In the genomic region with DNA sequence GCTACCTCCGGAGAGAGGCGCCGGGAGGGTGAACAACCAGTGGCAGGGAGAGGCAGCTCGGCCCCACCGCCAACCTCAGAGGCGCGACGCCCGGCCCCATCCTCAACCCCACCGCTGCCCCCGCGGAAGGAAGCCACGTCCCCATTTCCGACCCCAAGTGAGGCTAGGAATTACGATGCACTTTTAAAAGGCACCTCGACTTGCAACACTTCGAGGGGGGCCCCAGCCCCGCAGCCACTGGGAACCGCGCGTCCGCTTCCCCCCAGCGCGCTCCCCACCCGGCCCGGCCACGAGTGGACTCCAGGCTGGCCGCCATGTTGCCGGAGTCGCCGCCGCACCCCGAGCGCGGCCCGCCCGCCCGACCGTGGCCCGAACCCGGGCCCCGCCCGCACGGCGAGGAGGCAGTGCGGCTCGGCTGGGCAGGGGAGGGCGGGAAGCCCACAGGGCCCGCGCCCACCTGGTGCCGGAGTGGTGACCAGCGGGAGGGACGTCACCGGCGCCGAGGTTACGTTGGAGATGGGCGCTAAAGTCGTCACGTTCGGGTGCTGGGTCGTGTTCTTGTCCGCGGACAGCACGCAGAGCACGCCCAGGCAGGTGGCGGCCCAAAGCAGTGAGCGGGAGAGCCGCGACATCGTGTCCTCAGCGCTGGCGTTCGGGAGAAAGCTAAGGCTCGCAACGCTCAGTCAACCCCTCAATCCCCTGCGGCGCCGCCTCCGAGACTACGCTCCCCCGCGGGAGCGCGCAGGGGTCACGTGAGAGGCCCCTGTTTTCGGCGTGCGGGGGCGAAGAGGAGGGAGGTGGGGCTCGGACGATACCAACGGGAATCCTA, we compare ENCODE assay signal across 8 cellular contexts. TPM values are rescaled to one million over a fixed set of nuclear protein-coding genes. Genes with fewer than 3 reads are reported as not detected.
DNase-seq lines count a peak whose midpoint lies in the region; TF ChIP-seq lines count a peak whose summit lies in the region.

A gene (minus strand): TSS at position 721 of the 829 bp plus-strand sequence. CDS start 89 bp downstream, at position 632.

- H3K27ac Mint-ChIP-seq in activated naive CD4-positive, alpha-beta T cell treated with anti-CD3 and anti-CD28 coated beads, Interleukin-2, amount 10 ng/mL, durations not matched to agents 7 days and 5 days: peak within 1 kb of the TSS; percentile 100

- peak within 1 kb of the TSS; percentile 86 for H3K9ac ChIP-seq in SK-N-MC (ENCODE audit: insufficient read length)

- no peaks in the 10 kb centered on the region for H3K27me3 Mint-ChIP-seq in activated naive CD4-positive, alpha-beta T cell treated with anti-CD3 and anti-CD28 coated beads, Interleukin-2, amount 10 ng/mL, durations not matched to agents 7 days and 5 days

- peak within 1 kb of the TSS; percentile 94 for H3K4me3 Mint-ChIP-seq in activated naive CD4-positive, alpha-beta T cell treated with anti-CD3 and anti-CD28 coated beads, Interleukin-2, amount 10 ng/mL, durations not matched to agents 7 days and 5 days

- CTCF ChIA-PET in HEK293T (lab: Yijun Ruan, JAX): interaction anchor here (0.5 to 2.4 kb wide), 3 partner anchors 14 to 194 kb away, joined by 3 to 17 read pairs (median 3); no protein-coding TSS in a partner anchor
- CTCF ChIA-PET in activated naive CD4-positive, alpha-beta T cell treated with anti-CD3 and anti-CD28 coated beads, Interleukin-2, amount 10 ng/mL, durations not matched to agents 7 days and 5 days (lab: Charles Lee): interaction anchor here (0.8 to 5.3 kb wide), 13 partner anchors 9 to 288 kb away, joined by 3 to 118 read pairs (median 6); a partner anchor contains a TSS

- H3K27ac ChIP-seq in SK-N-MC: peak within 1 kb of the TSS; percentile 95
- H3K27ac ChIP-seq in temporal lobe (ENCODE audit: low read depth, low read length): peak within 1 kb of the TSS; percentile 98

- peaks cover 20% of the 10 kb centered on the region for H3K36me3 ChIP-seq in SK-N-MC (ENCODE audit: insufficient read depth, low read length)

- H3K36me3 Mint-ChIP-seq in activated naive CD4-positive, alpha-beta T cell treated with anti-CD3 and anti-CD28 coated beads, Interleukin-2, amount 10 ng/mL, durations not matched to agents 7 days and 5 days: peaks cover 32% of the 10 kb centered on the region

- no peaks in the 10 kb centered on the region for H3K9me3 ChIP-seq in SK-N-MC (ENCODE audit: low read depth, low read length)

- DNase-seq in GM04503 (ENCODE audit: low read depth): peak; percentile 76
- peak; percentile 93 for DNase-seq in HEK293T (ENCODE audit: extremely low spot score)
- DNase-seq in MV-4-11 (lab: John Stamatoyannopoulos, UW): peak; percentile 90
- DNase-seq in SK-N-MC (ENCODE audit: low read depth, low spot score): no peak
- DNase-seq in activated naive CD4-positive, alpha-beta T cell treated with anti-CD3 and anti-CD28 coated beads, Interleukin-2, amount 10 ng/mL, durations not matched to agents 7 days and 5 days: peak; percentile 95
- peak; percentile 94 for DNase-seq in globus pallidus (ENCODE audit: low spot score)
- peak; percentile 95 for DNase-seq in occipital lobe (lab: John Stamatoyannopoulos, UW)

- POLR2A ChIA-PET in HEK293T (lab: Yijun Ruan, JAX): interaction anchor here (0.7 to 3.1 kb wide), 21 partner anchors 9 to 311 kb away, joined by 3 to 18 read pairs (median 4); a partner anchor contains a TSS

- peak within 1 kb of the TSS; percentile 96 for H3K4me3 ChIP-seq in SK-N-MC

- H3K4me1 Mint-ChIP-seq in activated naive CD4-positive, alpha-beta T cell treated with anti-CD3 and anti-CD28 coated beads, Interleukin-2, amount 10 ng/mL, durations not matched to agents 7 days and 5 days: peaks cover 46% of the 10 kb centered on the region

- no peaks in the 10 kb centered on the region for H3K9me3 Mint-ChIP-seq in activated naive CD4-positive, alpha-beta T cell treated with anti-CD3 and anti-CD28 coated beads, Interleukin-2, amount 10 ng/mL, durations not matched to agents 7 days and 5 days

TF ChIP-seq in HEK293T, 16 proteins besides CTCF, POLR2A, EP300 and RAD21:
- TF ChIP-seq ELF4 (IDR thresholded peaks at IDR 0.05): peak; percentile 15; the same call in 1 of the 2 replicates
- no peak for TF ChIP-seq SP1 (IDR thresholded peaks at IDR 0.05)
- peak; percentile 66 for TF ChIP-seq L3MBTL2 (conservative IDR thresholded peaks at IDR 0.05)
- TF ChIP-seq LEF1 (IDR thresholded peaks at IDR 0.05; ENCODE audit: borderline replicate concordance): peak; percentile 49; the same call in 1 of the 2 replicates

RNA-seq across cellular contexts. Expression of the gene that starts here (rescaled TPM):
- total RNA-seq in occipital lobe: 67.1 TPM
- total RNA-seq in temporal lobe: 39.1 TPM
